In genomic region chr6:23784313-23784919, GRCh38 we compare ENCODE assay signal across 20 cellular contexts.
"Had no signal": no experiment of that assay in that cellular context is flagged by ENCODE, and none has a peak within 500 bp of the region (broad histone marks: within the 10 kb centered on the region; RNA-seq: fewer than 3 reads in every experiment).

No MANE protein-coding gene starts in this region.

- H3K27ac ChIP-seq: dorsolateral prefrontal cortex, tibial nerve, uterus had no signal

- H3K9me3 ChIP-seq: tibial nerve, uterus had no signal

- H3K4me3 ChIP-seq: dorsolateral prefrontal cortex, lung, tibial nerve, uterus had no signal

- ATAC-seq: naive thymus-derived CD8-positive, alpha-beta T cell; stimulated activated memory B cell treated with anti-CD40 and anti-IgM and Interleukin-4, amounts not matched to agents 10 μg/mL and 1 μg/mL and 100 μg/mL, for 72 hours had no signal

- H3K36me3 ChIP-seq: tibial nerve, uterus had no signal

- H3K27me3 Mint-ChIP-seq: activated naive CD8-positive, alpha-beta T cell treated with anti-CD3 and anti-CD28 coated beads, Interleukin-2, amount 10 ng/mL, durations not matched to agents 7 days and 5 days; naive thymus-derived CD8-positive, alpha-beta T cell; stimulated activated memory B cell treated with anti-CD40 and anti-IgM and Interleukin-4, amounts not matched to agents 10 μg/mL and 1 μg/mL and 100 μg/mL, for 72 hours had no signal

- H3K4me1 ChIP-seq: tibial nerve, uterus had no signal

- H3K27me3 ChIP-seq: dorsolateral prefrontal cortex, tibial nerve, uterus had no signal

- H3K36me3 Mint-ChIP-seq: activated naive CD8-positive, alpha-beta T cell treated with anti-CD3 and anti-CD28 coated beads, Interleukin-2, amount 10 ng/mL, durations not matched to agents 7 days and 5 days; immature natural killer cell; naive thymus-derived CD8-positive, alpha-beta T cell; stimulated activated memory B cell treated with anti-CD40 and anti-IgM and Interleukin-4, amounts not matched to agents 10 μg/mL and 1 μg/mL and 100 μg/mL, for 72 hours had no signal

- H3K27ac Mint-ChIP-seq: activated naive CD8-positive, alpha-beta T cell treated with anti-CD3 and anti-CD28 coated beads, Interleukin-2, amount 10 ng/mL, durations not matched to agents 7 days and 5 days; activated T-helper 1 cell treated with anti-CD3 and anti-CD28 coated beads, Interleukin-12 subunit alpha, Interleukin-12 subunit beta, Interleukin-2, Interleukin-4 antibody, amounts not matched to agents 30 ng/mL and 10 ng/mL and 1 ng/mL, durations not matched to agents 14 hours and 24 hours and 36 hours; endodermal cell; immature natural killer cell; naive thymus-derived CD8-positive, alpha-beta T cell; stimulated activated memory B cell treated with anti-CD40 and anti-IgM and Interleukin-4, amounts not matched to agents 10 μg/mL and 1 μg/mL and 100 μg/mL, for 72 hours had no signal

- H3K9me3 Mint-ChIP-seq: activated naive CD8-positive, alpha-beta T cell treated with anti-CD3 and anti-CD28 coated beads, Interleukin-2, amount 10 ng/mL, durations not matched to agents 7 days and 5 days; endodermal cell had no signal

- H3K4me3 Mint-ChIP-seq: activated naive CD8-positive, alpha-beta T cell treated with anti-CD3 and anti-CD28 coated beads, Interleukin-2, amount 10 ng/mL, durations not matched to agents 7 days and 5 days; activated T-helper 1 cell treated with anti-CD3 and anti-CD28 coated beads, Interleukin-12 subunit alpha, Interleukin-12 subunit beta, Interleukin-2, Interleukin-4 antibody, amounts not matched to agents 30 ng/mL and 10 ng/mL and 1 ng/mL, durations not matched to agents 14 hours and 24 hours and 36 hours; endodermal cell; immature natural killer cell; naive thymus-derived CD8-positive, alpha-beta T cell; stimulated activated memory B cell treated with anti-CD40 and anti-IgM and Interleukin-4, amounts not matched to agents 10 μg/mL and 1 μg/mL and 100 μg/mL, for 72 hours had no signal

- H3K4me1 Mint-ChIP-seq: activated naive CD8-positive, alpha-beta T cell treated with anti-CD3 and anti-CD28 coated beads, Interleukin-2, amount 10 ng/mL, durations not matched to agents 7 days and 5 days; immature natural killer cell; naive thymus-derived CD8-positive, alpha-beta T cell; stimulated activated memory B cell treated with anti-CD40 and anti-IgM and Interleukin-4, amounts not matched to agents 10 μg/mL and 1 μg/mL and 100 μg/mL, for 72 hours had no signal

- DNase-seq: activated CD4-positive, alpha-beta T cell treated with anti-CD3 and anti-CD28 coated beads, Interleukin-2, amount 50 U/mL, for 1 hour; activated naive CD8-positive, alpha-beta T cell treated with anti-CD3 and anti-CD28 coated beads, Interleukin-2, amount 10 ng/mL, durations not matched to agents 7 days and 5 days; aorta; dorsolateral prefrontal cortex; endodermal cell; erythroblast; head of caudate nucleus; immature natural killer cell; naive thymus-derived CD8-positive, alpha-beta T cell; nucleus accumbens; posterior cingulate gyrus; retina; stimulated activated CD4-positive, alpha-beta T cell treated with anti-CD3 and anti-CD28 coated beads, Interleukin-2, amount 100 ng/mL, for 48 hours; SW 1271; uterus had no signal

- FAIRE-seq: frontal cortex had no signal
